In the genomic region with DNA sequence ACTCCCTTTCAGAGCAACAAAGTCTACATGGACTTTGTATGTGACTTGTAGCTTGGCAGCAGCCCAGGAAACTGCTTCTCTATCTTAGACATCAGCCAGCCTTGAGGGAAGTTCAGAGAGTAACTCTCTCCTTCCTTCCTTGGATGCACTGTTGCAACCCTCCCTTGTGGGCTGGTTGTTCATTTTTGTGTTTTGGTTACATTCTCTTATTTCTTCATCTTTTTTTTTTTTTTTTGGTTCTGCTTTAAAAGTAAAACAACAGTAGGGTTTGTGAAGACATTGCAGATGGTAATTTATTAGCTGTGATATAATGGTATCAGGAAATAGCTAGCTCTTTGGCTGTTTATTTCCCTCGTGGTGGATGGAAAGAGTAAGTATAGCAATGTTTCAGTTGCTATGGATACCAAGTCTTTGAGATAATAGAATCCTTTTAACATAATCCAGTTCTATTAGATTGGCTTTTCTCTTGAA, we compare ENCODE assay signal across 12 cellular contexts.
DNase-seq lines count a peak whose midpoint lies in the region; ATAC-seq and TF ChIP-seq lines count a peak whose summit lies in the region.
"Had no signal": no experiment of that assay in that cellular context is flagged by ENCODE, and none has a peak within 500 bp of the region (broad histone marks: within the 10 kb centered on the region; RNA-seq: fewer than 3 reads in every experiment).

No MANE protein-coding gene starts in this region.

- no peaks in the 10 kb centered on the region for H3K79me1 ChIP-seq in neuronal stem cell (ENCODE audit: low read depth, low read length)

- H3K4me2 ChIP-seq in neuronal stem cell (ENCODE audit: insufficient read depth, low read length, poor library complexity, severe bottlenecking): no peak overlapping the region

- no peak overlapping the region for H3K27ac Mint-ChIP-seq in stimulated activated memory B cell treated with anti-CD40 and anti-IgM and Interleukin-4, amounts not matched to agents 10 μg/mL and 1 μg/mL and 100 μg/mL, for 72 hours
- H3K27ac Mint-ChIP-seq in immature natural killer cell: no peak overlapping the region
- H3K27ac Mint-ChIP-seq: activated naive CD4-positive, alpha-beta T cell treated with anti-CD3 and anti-CD28 coated beads, Interleukin-2, amount 50 U/mL, for 72 hours had no signal

- no peak for TF ChIP-seq CTCF in fibroblast of pulmonary artery (IDR thresholded peaks at IDR 0.05; ENCODE audit: low read length, missing control alignments)

- H3K23ac ChIP-seq in neuronal stem cell (ENCODE audit: low read depth, low read length, poor library complexity): no peak overlapping the region

- no peak overlapping the region for H2BK12ac ChIP-seq in neuronal stem cell (ENCODE audit: low read length)

- no peak overlapping the region for H3K9ac ChIP-seq in neuronal stem cell (ENCODE audit: low read depth, low read length, poor library complexity)

- H3K4me3 ChIP-seq in fibroblast of pulmonary artery (replicated peaks; ENCODE audit: low read depth, low read length) (no peak overlapping the region), neuronal stem cell (ENCODE audit: low read length in 2 of 2) (no peak overlapping the region)

- H3K18ac ChIP-seq in neuronal stem cell (ENCODE audit: low read length): no peak overlapping the region

- no peaks in the 10 kb centered on the region for H3K36me3 ChIP-seq in neuronal stem cell (replicated peaks in 1 of 2; ENCODE audit: control insufficient read depth in 2 of 2, insufficient read depth in 2 of 2, low read length in 2 of 2)

- no peak overlapping the region for H3K4ac ChIP-seq in neuronal stem cell (ENCODE audit: low read length)

- peak; percentile 92 to 95 for DNase-seq in AML-193 (lab: John Stamatoyannopoulos, UW)
- peak; percentile 18 to 51 for DNase-seq in NOMO-1 (lab: John Stamatoyannopoulos, UW; ENCODE audit: unreplicated experiment in 2 of 2)
- DNase-seq in fibroblast of pulmonary artery (ENCODE audit: low read depth): peak; percentile 85
- no peak for DNase-seq in neuronal stem cell (ENCODE audit: low spot score)
- no peak for DNase-seq in immature natural killer cell
- DNase-seq: DMS79 treated with DMSO at 0.1 percent for 48 hours, NCI-H2029, T1000 had no signal

- no peaks in the 10 kb centered on the region for H3K9me3 ChIP-seq in neuronal stem cell (replicated peaks in 1 of 2; ENCODE audit: control insufficient read depth in 2 of 2, insufficient read depth in 1 of 2, low read depth in 1 of 2, low read length in 2 of 2)

- peaks cover 0 to 15% of the 10 kb centered on the region in 2 donors for H3K4me1 ChIP-seq in neuronal stem cell (ENCODE audit: control insufficient read depth in 2 of 2, insufficient read depth in 1 of 2, low read depth in 1 of 2, low read length in 2 of 2)

- H3K27me3 ChIP-seq in neuronal stem cell (ENCODE audit: control insufficient read depth in 3 of 3, insufficient read depth in 3 of 3, low read depth in 1 of 3, low read length in 3 of 3): no peaks in the 10 kb centered on the region

- H3K27ac ChIP-seq in neuronal stem cell (replicated peaks; ENCODE audit: low read length): no peak overlapping the region

- H2AFZ ChIP-seq in neuronal stem cell (ENCODE audit: low read length): peak overlapping the region; percentile 31

- H2AK5ac ChIP-seq in neuronal stem cell (ENCODE audit: low read depth, low read length): no peak overlapping the region

- H2BK15ac ChIP-seq in neuronal stem cell (ENCODE audit: low read length): no peak overlapping the region

- no peak overlapping the region for H3K14ac ChIP-seq in neuronal stem cell (ENCODE audit: low read length)

- no peak overlapping the region for H4K91ac ChIP-seq in neuronal stem cell (ENCODE audit: low read depth, low read length, poor library complexity)

- H3K4me1 Mint-ChIP-seq in stimulated activated memory B cell treated with anti-CD40 and anti-IgM and Interleukin-4, amounts not matched to agents 10 μg/mL and 1 μg/mL and 100 μg/mL, for 72 hours: peaks cover 3% of the 10 kb centered on the region
- no peaks in the 10 kb centered on the region for H3K4me1 Mint-ChIP-seq in immature natural killer cell

- H3K4me3 Mint-ChIP-seq in stimulated activated memory B cell treated with anti-CD40 and anti-IgM and Interleukin-4, amounts not matched to agents 10 μg/mL and 1 μg/mL and 100 μg/mL, for 72 hours: no peak overlapping the region
- no peak overlapping the region for H3K4me3 Mint-ChIP-seq in immature natural killer cell

- H3K36me3 Mint-ChIP-seq in stimulated activated memory B cell treated with anti-CD40 and anti-IgM and Interleukin-4, amounts not matched to agents 10 μg/mL and 1 μg/mL and 100 μg/mL, for 72 hours: no peaks in the 10 kb centered on the region
- H3K36me3 Mint-ChIP-seq in immature natural killer cell: no peaks in the 10 kb centered on the region
- H3K36me3 Mint-ChIP-seq: activated naive CD4-positive, alpha-beta T cell treated with anti-CD3 and anti-CD28 coated beads, Interleukin-2, amount 50 U/mL, for 72 hours had no signal

- no CpG with 5 or more reads among the region's 1 CpG for WGBS in neuronal stem cell (ENCODE audit: extremely low coverage in 2 of 2, insufficient read length in 2 of 2, insufficient replicate concordance in 1 of 2), 2 donors

- H2BK5ac ChIP-seq in neuronal stem cell (ENCODE audit: low read length): no peak overlapping the region

- no peak overlapping the region for H2BK120ac ChIP-seq in neuronal stem cell (ENCODE audit: low read depth, low read length)

- H3K27me3 Mint-ChIP-seq in stimulated activated memory B cell treated with anti-CD40 and anti-IgM and Interleukin-4, amounts not matched to agents 10 μg/mL and 1 μg/mL and 100 μg/mL, for 72 hours: peaks cover 28% of the 10 kb centered on the region
- peaks cover 0 to 6% (median 6%) of the 10 kb centered on the region in 3 donors for H3K27me3 Mint-ChIP-seq in immature natural killer cell (ENCODE audit: low read depth in 3 of 3)

- ATAC-seq in stimulated activated memory B cell treated with anti-CD40 and anti-IgM and Interleukin-4, amounts not matched to agents 10 μg/mL and 1 μg/mL and 100 μg/mL, for 72 hours: no peak
- ATAC-seq in HG02970 (IDR thresholded peaks at IDR 0.05; ENCODE audit: low FRiP score, unreplicated experiment): no peak
- no peak for ATAC-seq in GM19328 (IDR thresholded peaks at IDR 0.05; ENCODE audit: unreplicated experiment)
- ATAC-seq: activated naive CD4-positive, alpha-beta T cell treated with anti-CD3 and anti-CD28 coated beads, Interleukin-2, amount 50 U/mL, for 72 hours had no signal

- no peak overlapping the region for H4K8ac ChIP-seq in neuronal stem cell (ENCODE audit: low read depth, low read length)

- H3K9me3 Mint-ChIP-seq in stimulated activated memory B cell treated with anti-CD40 and anti-IgM and Interleukin-4, amounts not matched to agents 10 μg/mL and 1 μg/mL and 100 μg/mL, for 72 hours: no peaks in the 10 kb centered on the region
- H3K9me3 Mint-ChIP-seq in immature natural killer cell: no peaks in the 10 kb centered on the region
- H3K9me3 Mint-ChIP-seq: activated naive CD4-positive, alpha-beta T cell treated with anti-CD3 and anti-CD28 coated beads, Interleukin-2, amount 50 U/mL, for 72 hours had no signal

Comparison
In these comparisons a context has a peak if more than half of its experiments do, and no peak if none do; other contexts are left out.
1. DNase-seq: peak in AML-193 (2 of 2), NOMO-1 (2 of 2) and fibroblast of pulmonary artery (single experiment); none in neuronal stem cell (single experiment) and immature natural killer cell (0 of 3).